Comparison of ENCODE assay signal across 12 cellular contexts in the genomic region with DNA sequence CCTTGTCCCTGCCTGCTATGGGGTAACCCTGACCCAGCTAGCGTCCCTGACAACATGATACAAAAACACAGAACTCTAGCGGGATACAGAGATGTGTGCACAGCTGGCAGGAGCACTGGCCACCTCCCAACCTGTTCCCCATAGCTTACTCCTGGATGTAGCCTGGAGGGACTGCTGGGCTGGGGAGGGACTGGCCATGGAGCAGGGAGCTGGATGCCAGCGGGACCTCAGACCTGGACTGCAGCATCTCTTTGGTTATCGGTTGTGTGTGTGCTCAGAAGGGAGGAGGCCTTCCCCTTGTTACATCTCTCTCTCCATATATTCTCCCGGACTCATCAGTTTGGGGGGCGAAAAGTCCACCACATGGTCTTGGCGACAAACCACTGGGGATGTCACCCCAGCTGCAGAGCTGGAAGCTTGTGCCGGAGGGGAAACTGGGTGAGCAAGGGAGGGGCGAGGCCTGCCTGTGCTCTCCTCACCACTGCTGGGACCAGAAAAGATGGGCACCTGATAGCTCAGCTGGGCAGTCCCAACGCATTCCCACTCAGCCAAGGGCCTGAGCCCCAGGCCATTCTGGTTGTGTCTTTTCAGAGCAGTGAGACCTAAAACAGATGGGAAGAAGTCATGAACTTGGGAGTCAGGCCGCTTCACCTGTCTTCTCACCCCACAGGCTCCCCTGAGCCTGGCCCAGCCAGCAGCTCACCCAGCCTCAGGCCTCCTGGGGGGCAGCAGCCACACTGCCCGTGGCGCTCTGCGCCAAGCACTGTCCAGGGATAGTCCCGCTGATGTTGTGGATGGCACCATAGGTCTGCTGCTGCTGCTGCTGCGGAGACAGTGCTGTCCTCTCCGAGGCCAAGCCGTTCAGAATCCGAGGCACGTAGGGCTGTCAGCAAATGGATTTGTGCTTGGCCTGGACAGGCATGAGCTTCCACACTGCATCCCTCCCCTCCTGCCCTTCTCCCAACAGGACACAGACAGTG. TPM values are rescaled to one million over a fixed set of nuclear protein-coding genes. Genes with fewer than 3 reads are reported as not detected.
A peak's percentile ranks its signal among the peaks of the same experiment; 100 is the strongest.
DNase-seq lines count a peak whose midpoint lies in the region; ATAC-seq lines count a peak whose summit lies in the region.
"Had no signal": no experiment of that assay in that cellular context is flagged by ENCODE, and none has a peak within 500 bp of the region (broad histone marks: within the 10 kb centered on the region; RNA-seq: fewer than 3 reads in every experiment).

No MANE protein-coding gene starts in this region.

- H3K36me3 Mint-ChIP-seq in activated naive CD4-positive, alpha-beta T cell treated with anti-CD3 and anti-CD28 coated beads, Interleukin-2, amount 50 U/mL, for 72 hours: peaks cover 0 to 31% of the 10 kb centered on the region in 2 donors
- peaks cover 26% of the 10 kb centered on the region for H3K36me3 Mint-ChIP-seq in T-cell

- no peak overlapping the region for H3K4me3 Mint-ChIP-seq in T-cell
- H3K4me3 Mint-ChIP-seq: activated T-cell treated with anti-CD3 and anti-CD28 coated beads, Interleukin-2, amount 50 U/mL, for 24 hours had no signal

- H3K27ac ChIP-seq in layer of hippocampus (ENCODE audit: low read depth, low read length) (peak overlapping the region; percentile 97), temporal lobe (ENCODE audit: low read depth, low read length) (peak overlapping the region; percentile 100)
- H3K27ac ChIP-seq: suprapubic skin had no signal

- CTCF ChIA-PET in T-cell (lab: Charles Lee): interaction anchor here in 1 of 2 donors (0.7 kb wide), 1 partner anchor 372 kb away, joined by 3 read pairs; no protein-coding TSS in a partner anchor

- H3K4me1 Mint-ChIP-seq in T-cell: peaks cover 57 to 63% (median 58%) of the 10 kb centered on the region in 3 donors

- no peaks in the 10 kb centered on the region for H3K27me3 Mint-ChIP-seq in T-cell
- H3K27me3 Mint-ChIP-seq: activated T-cell treated with anti-CD3 and anti-CD28 coated beads, Interleukin-2, amount 50 U/mL, for 24 hours had no signal

- DNase-seq in activated naive CD4-positive, alpha-beta T cell treated with anti-CD3 and anti-CD28 coated beads, Interleukin-2, amount 50 U/mL, for 72 hours (ENCODE audit: low spot score in 2 of 2): no peak
- DNase-seq in activated naive CD4-positive, alpha-beta T cell treated with Interleukin-2 at 50 U/mL for 16 hours: no peak
- DNase-seq in T-cell: no peak
- no peak for DNase-seq in cerebellum (ENCODE audit: low spot score)
- DNase-seq: SIG-M5 had no signal

- no peaks in the 10 kb centered on the region for H3K27me3 ChIP-seq in layer of hippocampus (ENCODE audit: control insufficient read depth, insufficient read depth, low read length)
- H3K27me3 ChIP-seq: suprapubic skin had no signal

- H3K9me3 Mint-ChIP-seq in activated naive CD4-positive, alpha-beta T cell treated with anti-CD3 and anti-CD28 coated beads, Interleukin-2, amount 50 U/mL, for 72 hours: no peaks in the 10 kb centered on the region
- no peaks in the 10 kb centered on the region for H3K9me3 Mint-ChIP-seq in T-cell
- H3K9me3 Mint-ChIP-seq: activated T-cell treated with anti-CD3 and anti-CD28 coated beads, Interleukin-2, amount 50 U/mL, for 24 hours had no signal

- no peak for ATAC-seq in activated naive CD4-positive, alpha-beta T cell treated with anti-CD3 and anti-CD28 coated beads, Interleukin-2, amount 50 U/mL, for 72 hours
- ATAC-seq in T-cell (replicated peaks in 1 of 4): no peak
- ATAC-seq in GM18867 (IDR thresholded peaks at IDR 0.05; ENCODE audit: unreplicated experiment): no peak
- no peak for ATAC-seq in HG02610 (IDR thresholded peaks at IDR 0.05; ENCODE audit: unreplicated experiment)

- POLR2A ChIA-PET in T-cell (lab: Charles Lee): interaction anchor here in 1 of 2 donors (0.6 kb wide), 1 partner anchor 67 kb away, joined by 4 read pairs; no protein-coding TSS in a partner anchor

- H3K27ac Mint-ChIP-seq in activated naive CD4-positive, alpha-beta T cell treated with anti-CD3 and anti-CD28 coated beads, Interleukin-2, amount 50 U/mL, for 72 hours: peak overlapping the region; percentile 36 to 56
- peak overlapping the region; percentile 95 to 99 for H3K27ac Mint-ChIP-seq in T-cell

RNA-seq across cellular contexts. Expression of a gene that starts 35.6 kb away (rescaled TPM):
- total RNA-seq in activated naive CD4-positive, alpha-beta T cell treated with anti-CD3 and anti-CD28 coated beads, Interleukin-2, amount 50 U/mL, for 72 hours: 100 to 1,000 TPM in 1 of 2 donors, 10 to 100 TPM in 1; 67.8 to 115 TPM
- total RNA-seq in T-cell (100 to 1,000 TPM; 332 to 473 (median 390) TPM), temporal lobe (3.0 TPM), cerebellum (15.1 TPM)

RNA-seq across cellular contexts. Expression of a gene that starts 36.7 kb away (rescaled TPM):
- 1 to 10 TPM; 3.1 TPM for total RNA-seq in activated naive CD4-positive, alpha-beta T cell treated with anti-CD3 and anti-CD28 coated beads, Interleukin-2, amount 50 U/mL, for 72 hours
- total RNA-seq in T-cell (1 to 10 TPM in 4 of 5 donors, under 1 TPM in 1; 0.98 to 5.2 (median 3.7) TPM), temporal lobe (11.1 TPM), cerebellum (15.3 TPM)

RNA-seq across cellular contexts. Expression of a gene that starts 42.3 kb away (rescaled TPM):
- under 1 TPM in 1 of 2 donors, not detected in 1; 0.54 TPM for total RNA-seq in activated naive CD4-positive, alpha-beta T cell treated with anti-CD3 and anti-CD28 coated beads, Interleukin-2, amount 50 U/mL, for 72 hours
- under 1 TPM; 0.23 to 0.63 (median 0.35) TPM for total RNA-seq in T-cell
- total RNA-seq in temporal lobe: 0.74 TPM
- not detected for total RNA-seq in cerebellum
- total RNA-seq: A673, suprapubic skin had no signal
